1 cellular context compared by ENCODE assay signal in genomic region chr9:128339761-128340690, GRCh38.
TF ChIP-seq lines count a peak whose summit lies in the region.

TSS of gene SLC27A4 (plus strand) at chr9:128340527. CDS start at chr9:128343133, 2,606 bp downstream.

TF ChIP-seq in HepG2, 621 proteins besides CTCF, POLR2A, EP300 and RAD21 (continued from another document and continues in another):
- 0 out of 2 replicates have a peak, but pooled peaks have one; percentile 13 for TF ChIP-seq NR2F6 (IDR thresholded peaks at IDR 0.05)
- peak; percentile 27; the same call in 1 of the 2 replicates for TF ChIP-seq NR2F6 (CRISPR knock-in tag; IDR thresholded peaks at IDR 0.05)
- TF ChIP-seq ZBTB25 (CRISPR knock-in tag; IDR thresholded peaks at IDR 0.05): no peak
- no peak for TF ChIP-seq NFE2L2 (IDR thresholded peaks at IDR 0.05; ENCODE audit: low read length)
- TF ChIP-seq TRIM22 (IDR thresholded peaks at IDR 0.05): no peak
- TF ChIP-seq CREB1 (IDR thresholded peaks at IDR 0.05): no peak; the same call in 1 of the 2 replicates
- TF ChIP-seq CREB1 (CRISPR knock-in tag; IDR thresholded peaks at IDR 0.05): peak; percentile 54
- 0 out of 2 replicates have a peak, but pooled peaks have one; percentile 30 for TF ChIP-seq ZNF234 (CRISPR knock-in tag; conservative IDR thresholded peaks at IDR 0.05)
- TF ChIP-seq KDM5A (IDR thresholded peaks at IDR 0.05; ENCODE audit: borderline replicate concordance, low read length): no peak; the same call in 1 of the 2 replicates
- no peak for TF ChIP-seq ZNF576 (CRISPR knock-in tag; IDR thresholded peaks at IDR 0.05)
- no peak; the same call in 1 of the 2 replicates for TF ChIP-seq NFYC (CRISPR knock-in tag; IDR thresholded peaks at IDR 0.05)
- peak; percentile 59; the same call in 1 of the 2 replicates for TF ChIP-seq ZNF709 (CRISPR knock-in tag; IDR thresholded peaks at IDR 0.05)
- TF ChIP-seq NR0B2 (CRISPR knock-in tag; IDR thresholded peaks at IDR 0.05): 0 out of 2 replicates have a peak, but pooled peaks have one; percentile 71
- TF ChIP-seq MXI1 (IDR thresholded peaks at IDR 0.05; ENCODE audit: borderline replicate concordance, low read depth, low read length): peak; percentile 62; the same call in 1 of the 3 replicates
- no peak for TF ChIP-seq GTF2F1 (IDR thresholded peaks at IDR 0.05; ENCODE audit: low read length)
- TF ChIP-seq SP2 (CRISPR knock-in tag; IDR thresholded peaks at IDR 0.05): no peak
- no peak for TF ChIP-seq RBM39 (IDR thresholded peaks at IDR 0.05; ENCODE audit: low read depth, low read length, poor library complexity, severe bottlenecking)
- TF ChIP-seq RBAK (CRISPR knock-in tag; IDR thresholded peaks at IDR 0.05): no peak
- TF ChIP-seq ZBTB2 (CRISPR knock-in tag; IDR thresholded peaks at IDR 0.05; ENCODE audit: low read depth): 0 out of 2 replicates have a peak, but pooled peaks have one; percentile 21
- TF ChIP-seq KDM5B (CRISPR knock-in tag; IDR thresholded peaks at IDR 0.05; ENCODE audit: borderline replicate concordance): peak; percentile 65
- TF ChIP-seq SIX1 (CRISPR knock-in tag; IDR thresholded peaks at IDR 0.05; ENCODE audit: borderline replicate concordance): no peak
- TF ChIP-seq IKZF5 (CRISPR knock-in tag; IDR thresholded peaks at IDR 0.05): peak; percentile 54
- no peak for TF ChIP-seq NFAT5 (CRISPR knock-in tag; IDR thresholded peaks at IDR 0.05)
- TF ChIP-seq ZBTB8A (CRISPR knock-in tag; IDR thresholded peaks at IDR 0.05; ENCODE audit: borderline replicate concordance, low read depth): no peak
- TF ChIP-seq MXD4 (CRISPR knock-in tag; IDR thresholded peaks at IDR 0.05): no peak
- TF ChIP-seq IRF1 (CRISPR knock-in tag; IDR thresholded peaks at IDR 0.05; ENCODE audit: low read depth): no peak
- no peak for TF ChIP-seq ZNF775 (CRISPR knock-in tag; IDR thresholded peaks at IDR 0.05; ENCODE audit: borderline replicate concordance)
- TF ChIP-seq SRY (CRISPR knock-in tag; IDR thresholded peaks at IDR 0.05): no peak
- TF ChIP-seq ASH2L (IDR thresholded peaks at IDR 0.05; ENCODE audit: insufficient read length, low read depth, low read length): peak; percentile 72
- TF ChIP-seq ATF7 (IDR thresholded peaks at IDR 0.05): no peak
- no peak for TF ChIP-seq ATF7 (CRISPR knock-in tag; IDR thresholded peaks at IDR 0.05)
- TF ChIP-seq THAP9 (CRISPR knock-in tag; IDR thresholded peaks at IDR 0.05; ENCODE audit: borderline replicate concordance): no peak
- peak; percentile 36; the same call in 1 of the 2 replicates for TF ChIP-seq ZNF678 (CRISPR knock-in tag; IDR thresholded peaks at IDR 0.05)
- TF ChIP-seq RERE (CRISPR knock-in tag; IDR thresholded peaks at IDR 0.05; ENCODE audit: low read depth): no peak
- peak; percentile 94 for TF ChIP-seq ZMYM3 (CRISPR knock-in tag; IDR thresholded peaks at IDR 0.05)
- peak; percentile 77; the same call in 1 of the 2 replicates for TF ChIP-seq AHR (CRISPR knock-in tag; IDR thresholded peaks at IDR 0.05)
- TF ChIP-seq HOXA3 (CRISPR knock-in tag; IDR thresholded peaks at IDR 0.05): peak; percentile 58; the same call in 1 of the 2 replicates
- no peak for TF ChIP-seq PHB2 (IDR thresholded peaks at IDR 0.05; ENCODE audit: partially characterized antibody)
